In the genomic region with DNA sequence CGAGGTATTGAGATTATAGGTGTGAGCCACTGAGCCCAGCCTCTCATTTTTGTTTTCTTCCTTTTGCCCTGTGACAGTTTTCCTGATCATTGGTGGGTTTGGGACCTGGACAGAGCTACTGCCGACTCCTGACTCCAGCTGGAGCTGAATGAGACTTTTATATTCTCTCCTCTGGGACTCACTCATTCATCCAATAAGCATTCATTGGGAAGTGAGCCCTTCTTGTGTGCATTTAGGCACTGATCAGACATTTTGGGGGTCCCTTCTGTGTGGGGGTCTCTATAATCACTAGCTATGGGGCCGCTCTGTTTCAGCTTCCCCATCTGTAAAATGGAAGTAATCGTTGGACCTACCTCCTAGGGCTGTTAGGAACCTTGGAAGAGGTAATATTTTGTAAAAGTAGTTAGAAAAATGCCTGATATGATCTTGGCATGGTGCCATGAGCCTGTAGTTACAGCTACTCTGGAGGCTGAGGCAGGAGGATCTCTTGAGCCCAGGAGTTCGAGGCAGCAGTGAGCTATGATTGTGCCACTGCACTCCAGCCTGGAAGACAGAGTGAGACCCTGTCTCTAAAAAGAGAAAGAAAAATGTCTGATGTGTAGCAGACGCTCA, we compare ENCODE assay signal across 11 cellular contexts. TPM values are rescaled to one million over a fixed set of nuclear protein-coding genes. Genes with fewer than 3 reads are reported as not detected.
DNase-seq lines count a peak whose midpoint lies in the region; ATAC-seq and TF ChIP-seq lines count a peak whose summit lies in the region.
"Had no signal": no experiment of that assay in that cellular context is flagged by ENCODE, and none has a peak within 500 bp of the region (broad histone marks: within the 10 kb centered on the region; RNA-seq: fewer than 3 reads in every experiment).

No MANE protein-coding gene starts in this region.

- H3K4me3 Mint-ChIP-seq in nephron: peak overlapping the region in 1 of 3 experiments; percentile 2

- H3K9ac ChIP-seq in HCT116 (ENCODE audit: low read length): no peak overlapping the region

- no peak overlapping the region for H2AFZ ChIP-seq in HCT116 (ENCODE audit: low read depth, low read length, poor library complexity, severe bottlenecking)

- intact Hi-C loops in HCT116 (cut with micrococcal nuclease): no loop called here

- no peak for DNase-seq in AG04450 (ENCODE audit: low read depth, low spot score)
- DNase-seq in HCT116 (ENCODE audit: low read depth, low spot score): no peak
- no peak for DNase-seq in brain microvascular endothelial cell
- no peak for DNase-seq in NCI-H82 (lab: John Stamatoyannopoulos, UW)
- DNase-seq in HPDE6-E6E7 (ENCODE audit: extremely low spot score): no peak
- DNase-seq: activated CD8-positive, alpha-beta memory T cell treated with anti-CD3 and anti-CD28 coated beads for 24 hours; islet precursor cell; stimulated activated CD4-positive, alpha-beta T cell treated with anti-CD3 and anti-CD28 coated beads, Interleukin-15, amount 100 ng/mL, for 24 hours had no signal

- H4K20me1 ChIP-seq in HCT116 (ENCODE audit: insufficient read depth): no peaks in the 10 kb centered on the region

- H3K4me2 ChIP-seq in HCT116 (ENCODE audit: low read length): peak overlapping the region; percentile 51

- in situ Hi-C loops in brain microvascular endothelial cell (cut with HindIII; ENCODE audit: low pct_ligation_motif_present, low sequenced_read_pairs): no loop called here

- POLR2A ChIA-PET in AG04450 (lab: Yijun Ruan, JAX) (interaction anchor here (0.6 to 1.8 kb wide), 3 partner anchors 22 to 135 kb away, joined by 3 to 5 read pairs (median 3); no protein-coding TSS in a partner anchor), HCT116 (lab: Charles Lee) (no interaction called here)

- H3K27me3 ChIP-seq in AG04450 (ENCODE audit: control insufficient read depth, insufficient read depth, low read length) (no peaks in the 10 kb centered on the region), HCT116 (ENCODE audit: insufficient read depth, low read length) (no peaks in the 10 kb centered on the region), brain microvascular endothelial cell (replicated peaks) (no peaks in the 10 kb centered on the region)

- peak overlapping the region; percentile 51 to 76 (median 75) for H3K27ac Mint-ChIP-seq in nephron

- H3K27me3 Mint-ChIP-seq in nephron (ENCODE audit: low read depth): no peaks in the 10 kb centered on the region

- H3K4me3 ChIP-seq in AG04450 (ENCODE audit: low read depth, low read length): no peak overlapping the region
- H3K4me3 ChIP-seq in HCT116 (replicated peaks in 1 of 2; ENCODE audit: low read depth in 1 of 2, low read length in 2 of 2): no peak overlapping the region
- no peak overlapping the region for H3K4me3 ChIP-seq in brain microvascular endothelial cell (ENCODE audit: low read depth, low read length)

- peaks cover 22% of the 10 kb centered on the region for H3K4me1 Mint-ChIP-seq in nephron

- RAD21 ChIA-PET in HCT116 (lab: Charles Lee; ENCODE audit: low non-redundant PET in 1 of 2, low total read pairs in 2 of 2, uncharacterized antibody in 2 of 2, unreplicated experiment in 2 of 2): no interaction called here

- no peaks in the 10 kb centered on the region for H3K9me2 ChIP-seq in HCT116 (ENCODE audit: insufficient read depth)

- no peak for TF ChIP-seq POLR2A in HCT116 (IDR thresholded peaks at IDR 0.05; ENCODE audit: borderline replicate concordance, extremely low read depth, insufficient read depth, insufficient read length)

- peaks cover 27 to 62% of the 10 kb centered on the region in 2 experiments for H3K4me1 ChIP-seq in HCT116 (ENCODE audit: control insufficient read depth in 1 of 2, insufficient read depth in 2 of 2, low read length in 2 of 2)

- ATAC-seq in HCT116 (no peak), GM19035 (IDR thresholded peaks at IDR 0.05; ENCODE audit: unreplicated experiment) (no peak), HG02763 (IDR thresholded peaks at IDR 0.05; ENCODE audit: unreplicated experiment) (no peak)

- H3K79me2 ChIP-seq in HCT116 (ENCODE audit: insufficient read depth, low read length): peaks cover 32% of the 10 kb centered on the region

- H3K9me3 ChIP-seq in AG04450 (ENCODE audit: control insufficient read depth, insufficient read depth, low read length) (no peaks in the 10 kb centered on the region; the same call in 1 of the 2 replicates), HCT116 (ENCODE audit: control insufficient read depth in 1 of 2, insufficient read depth in 1 of 2, low read depth in 1 of 2, low read length in 2 of 2) (no peaks in the 10 kb centered on the region)

- H3K27ac ChIP-seq in AG04450 (ENCODE audit: low read depth, low read length) (peak overlapping the region; percentile 31), HCT116 (ENCODE audit: low read depth, low read length) (no peak overlapping the region), brain microvascular endothelial cell (peak overlapping the region; percentile 83)

- H3K36me3 Mint-ChIP-seq in nephron (ENCODE audit: low read depth): no peaks in the 10 kb centered on the region

- CTCF ChIA-PET in AG04450 (lab: Charles Lee) (interaction anchor here (1.6 to 3.8 kb wide), 3 partner anchors 15 to 39 kb away, joined by 5 to 23 read pairs (median 22); no protein-coding TSS in a partner anchor), HCT116 (lab: Charles Lee) (interaction anchor here (0.8 to 2.6 kb wide), 4 partner anchors 14 to 114 kb away, joined by 3 to 14 read pairs (median 4); no protein-coding TSS in a partner anchor)

- TF ChIP-seq CTCF in AG04450 (IDR thresholded peaks at IDR 0.05; ENCODE audit: low read depth, low read length): no peak
- TF ChIP-seq CTCF in HCT116 (IDR thresholded peaks at IDR 0.05 in 2 of 3, conservative IDR thresholded peaks at IDR 0.05 in 1 of 3; ENCODE audit: borderline replicate concordance in 1 of 3, insufficient read depth in 1 of 3, low read depth in 2 of 3, low read length in 2 of 3): no peak
- no peak for TF ChIP-seq CTCF in brain microvascular endothelial cell (IDR thresholded peaks at IDR 0.05; ENCODE audit: low read depth, low read length, missing control alignments)
- TF ChIP-seq CTCF in nephron (IDR thresholded peaks at IDR 0.05; ENCODE audit: unreplicated experiment in 3 of 3): no peak

- H3K36me3 ChIP-seq in HCT116 (ENCODE audit: control insufficient read depth in 1 of 2, insufficient read depth in 2 of 2, low read length in 2 of 2): no peaks in the 10 kb centered on the region
- H3K36me3 ChIP-seq in brain microvascular endothelial cell (replicated peaks): peaks cover 16% of the 10 kb centered on the region

- H3K9me3 Mint-ChIP-seq in nephron: no peaks in the 10 kb centered on the region

- no peak for TF ChIP-seq RAD21 in HCT116 (IDR thresholded peaks at IDR 0.05; ENCODE audit: low read depth)

- BruUV-seq in HCT116 (replicated peaks; lab: Mats Ljungman, UMichigan): no TSS peak

TF ChIP-seq in HCT116, 20 proteins besides CTCF, POLR2A, EP300 and RAD21:
- TF ChIP-seq CEBPB (IDR thresholded peaks at IDR 0.05; ENCODE audit: low read depth) (no peak), FOSL1 (IDR thresholded peaks at IDR 0.05; ENCODE audit: low read depth) (no peak), ZNF274 (IDR thresholded peaks at IDR 0.05; ENCODE audit: low read depth, low read length) (no peak)

RNA-seq across cellular contexts. Expression of gene SH2B3, which starts 7.2 kb away (rescaled TPM):
- polyA plus RNA-seq in AG04450 (2011; rRNA removed): 21.6 and 22.6 TPM in 2 replicates
- 18.2 and 20.4 TPM in 2 replicates for polyA minus RNA-seq in AG04450 (2011; rRNA and poly(A)+ RNA removed)
- 17.3 TPM for total RNA-seq in HCT116 (2021; ENCODE audit: unreplicated experiment)
- 8.7 and 10.1 TPM in 2 replicates for polyA plus RNA-seq in HCT116 (2012)

RNA-seq across cellular contexts. Expression of gene PHETA1, which starts 44.0 kb away (rescaled TPM):
- polyA plus RNA-seq in AG04450 (2011; rRNA removed): 3.5 TPM in 2 replicates
- 1.7 and 1.8 TPM in 2 replicates for polyA minus RNA-seq in AG04450 (2011; rRNA and poly(A)+ RNA removed)
- 10.6 TPM for total RNA-seq in HCT116 (2021; ENCODE audit: unreplicated experiment)
- polyA plus RNA-seq in HCT116 (2012): 5.1 and 5.7 TPM in 2 replicates
